ENCODE assay signal across 19 cellular contexts in the genomic region with DNA sequence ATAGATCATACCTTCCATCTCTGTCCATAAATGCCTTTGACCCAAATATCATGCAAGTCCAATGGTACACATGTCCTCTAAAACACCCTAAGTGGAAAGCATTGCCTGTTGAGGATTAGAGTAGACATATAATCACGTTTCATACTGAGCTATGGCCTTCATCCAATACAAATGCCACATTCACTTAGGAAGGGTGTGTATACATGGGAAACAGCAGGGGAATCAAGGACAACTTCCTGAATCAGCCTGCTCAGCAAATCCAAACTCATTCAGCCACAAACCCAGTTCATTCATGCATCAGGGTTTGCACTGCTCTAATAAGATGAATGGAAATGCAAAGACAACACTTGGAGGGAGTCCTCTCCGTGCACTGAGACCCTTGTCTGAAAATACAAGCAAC.
DNase-seq lines count a peak whose midpoint lies in the region; ATAC-seq and TF ChIP-seq lines count a peak whose summit lies in the region.
"Had no signal": no experiment of that assay in that cellular context is flagged by ENCODE, and none has a peak within 500 bp of the region (broad histone marks: within the 10 kb centered on the region; RNA-seq: fewer than 3 reads in every experiment).

No MANE protein-coding gene starts in this region.

- DNase-seq in NCI-H446 treated with DMSO at 0.1 percent for 48 hours (lab: John Stamatoyannopoulos, UW), result peak; percentile 47
- DNase-seq in esophagus muscularis mucosa (ENCODE audit: extremely low spot score), result no peak
- peak; percentile 40 for DNase-seq in smooth muscle cell of the brain vasculature (ENCODE audit: low read depth, low spot score)
- DNase-seq in GF-D8 (lab: John Stamatoyannopoulos, UW), result no peak
- DNase-seq: activated CD4-positive, alpha-beta T cell treated with anti-CD3 and anti-CD28 coated beads, Interleukin-2, amount 50 U/mL, for 4 hours; activated T-cell treated with anti-CD3 and anti-CD28 coated beads, Interleukin-2, amount 50 U/mL, for 48 hours; cortex of kidney; DMS53; H9; Kasumi-1; left ventricle myocardium superior; NK-92 treated with Interleukin-12 subunit alpha and Interleukin-12 subunit beta, amount 100 ng/mL, for 24 hours had no signal

- CTCF ChIA-PET in HEK293 (lab: Yijun Ruan, JAX), result interaction anchor here (1.8 kb wide), 1 partner anchor 354 kb away, joined by 5 read pairs; no protein-coding TSS in a partner anchor

- H3K9me3 ChIP-seq in HEK293 (ENCODE audit: control insufficient read depth, insufficient read depth, low read depth, low read length), result no peaks in the 10 kb centered on the region
- no peaks in the 10 kb centered on the region for H3K9me3 ChIP-seq in esophagus muscularis mucosa
- H3K9me3 ChIP-seq: BLaER1 treated with 17β-estradiol and CSF1 and Interleukin-3, amounts not matched to agents 10 nM and 100 nM; gastrocnemius medialis; thoracic aorta had no signal

- no peak for TF ChIP-seq CTCF in HEK293 (tag by site-specific recombination; IDR thresholded peaks at IDR 0.05)
- TF ChIP-seq CTCF in esophagus muscularis mucosa (IDR thresholded peaks at IDR 0.05), result no peak

- POLR2A ChIA-PET in HEK293 (lab: Yijun Ruan, JAX), result no interaction called here

- H3K4me1 ChIP-seq in HEK293 (ENCODE audit: control insufficient read depth, insufficient read depth, low read length), result peaks cover 45% of the 10 kb centered on the region
- H3K4me1 ChIP-seq in esophagus muscularis mucosa, result peaks cover 5 to 80% (median 70%) of the 10 kb centered on the region in 4 donors

- H3K27ac ChIP-seq in HEK293 (ENCODE audit: extremely low read depth, low read depth, low read length) (peak overlapping the region; percentile 53), esophagus muscularis mucosa (replicated peaks in 1 of 4) (peak overlapping the region in 3 of 4 donors; percentile 32 to 79 (median 74))
- H3K27ac ChIP-seq: BLaER1 treated with 17β-estradiol and CSF1 and Interleukin-3, amounts not matched to agents 10 nM and 100 nM had no signal

- H3K4me3 ChIP-seq in HEK293 (ENCODE audit: low read depth, low read length), result no peak overlapping the region
- no peak overlapping the region for H3K4me3 ChIP-seq in esophagus muscularis mucosa
- H3K4me3 ChIP-seq: BLaER1 treated with 17β-estradiol and CSF1 and Interleukin-3, amounts not matched to agents 10 nM and 100 nM; gastrocnemius medialis; thoracic aorta had no signal

- ATAC-seq in GM18511 (IDR thresholded peaks at IDR 0.05; ENCODE audit: unreplicated experiment), result no peak
- no peak for ATAC-seq in activated CD4-positive, CD25-positive, alpha-beta regulatory T cell treated with anti-CD3 and anti-CD28 coated beads, Interleukin-2, amount 50 U/mL, for 24 hours
- ATAC-seq: activated naive CD4-positive, alpha-beta T cell treated with anti-CD3 and anti-CD28 coated beads, Interleukin-2, amount 50 U/mL, for 72 hours had no signal

- H3K36me3 ChIP-seq in HEK293 (ENCODE audit: control insufficient read depth in 2 of 2, insufficient read depth in 1 of 2, low read length in 2 of 2), result no peaks in the 10 kb centered on the region
- no peaks in the 10 kb centered on the region for H3K36me3 ChIP-seq in esophagus muscularis mucosa
- H3K36me3 ChIP-seq: BLaER1 treated with 17β-estradiol and CSF1 and Interleukin-3, amounts not matched to agents 10 nM and 100 nM; gastrocnemius medialis; thoracic aorta had no signal

- intact Hi-C loops in esophagus muscularis mucosa (cut with DNase I), result no loop called here

- 33% methylated on average over 2 of the region's 2 CpGs for WGBS in esophagus muscularis mucosa

- no peaks in the 10 kb centered on the region for H3K27me3 ChIP-seq in esophagus muscularis mucosa
- H3K27me3 ChIP-seq: BLaER1 treated with 17β-estradiol and CSF1 and Interleukin-3, amounts not matched to agents 10 nM and 100 nM; gastrocnemius medialis had no signal

- no peak for TF ChIP-seq POLR2A in esophagus muscularis mucosa (IDR thresholded peaks at IDR 0.05; ENCODE audit: low read depth)

- no peak for TF ChIP-seq EP300 in esophagus muscularis mucosa (IDR thresholded peaks at IDR 0.05)

TF ChIP-seq in HEK293, 187 proteins besides CTCF, POLR2A, EP300 and RAD21 (continues in another document):
- peak; percentile 54; the same call in 1 of the 2 replicates for TF ChIP-seq ZBTB44 (tag by site-specific recombination; IDR thresholded peaks at IDR 0.05)
- TF ChIP-seq ZNF202 (tag by site-specific recombination; IDR thresholded peaks at IDR 0.05; ENCODE audit: borderline replicate concordance), result no peak
- peak; percentile 70; the same call in 1 of the 2 replicates for TF ChIP-seq KLF1 (tag by site-specific recombination; IDR thresholded peaks at IDR 0.05)
- TF ChIP-seq HOXC10 (CRISPR knock-in tag; IDR thresholded peaks at IDR 0.05), result no peak
- peak; percentile 81 for TF ChIP-seq ZIC2 (tag by site-specific recombination; IDR thresholded peaks at IDR 0.05)
- TF ChIP-seq ZBTB11 (tag by site-specific recombination; conservative IDR thresholded peaks at IDR 0.05; ENCODE audit: low read depth), result no peak
- peak; percentile 53; the same call in 1 of the 2 replicates for TF ChIP-seq GLI2 (tag by site-specific recombination; IDR thresholded peaks at IDR 0.05; ENCODE audit: borderline replicate concordance, low read depth)
- TF ChIP-seq ZBTB49 (tag by site-specific recombination; IDR thresholded peaks at IDR 0.05; ENCODE audit: low read depth), result no peak
- 0 out of 2 replicates have a peak, but pooled peaks have one; percentile 12 for TF ChIP-seq ZBTB8A (tag by site-specific recombination; IDR thresholded peaks at IDR 0.05)
- no peak for TF ChIP-seq ZNF677 (tag by site-specific recombination; IDR thresholded peaks at IDR 0.05)
- no peak for TF ChIP-seq SCRT2 (tag by site-specific recombination; IDR thresholded peaks at IDR 0.05)
- TF ChIP-seq ZNF302 (tag by site-specific recombination; IDR thresholded peaks at IDR 0.05; ENCODE audit: low read depth), result no peak
- no peak for TF ChIP-seq ZNF157 (tag by site-specific recombination; IDR thresholded peaks at IDR 0.05)
- TF ChIP-seq OVOL3 (tag by site-specific recombination; IDR thresholded peaks at IDR 0.05), result peak; percentile 41; the same call in 1 of the 2 replicates
- TF ChIP-seq ZNF560 (tag by site-specific recombination; IDR thresholded peaks at IDR 0.05; ENCODE audit: borderline replicate concordance), result no peak
- no peak for TF ChIP-seq ZNF311 (tag by site-specific recombination; IDR thresholded peaks at IDR 0.05; ENCODE audit: borderline replicate concordance)
- TF ChIP-seq SCRT1 (tag by site-specific recombination; IDR thresholded peaks at IDR 0.05; ENCODE audit: borderline replicate concordance), result peak; percentile 84
- no peak for TF ChIP-seq SP7 (tag by site-specific recombination; IDR thresholded peaks at IDR 0.05)

Comparison
In these comparisons a context has a peak if more than half of its experiments do, and no peak if none do; other contexts are left out.
1. DNase-seq: peak in NCI-H446 treated with DMSO at 0.1 percent for 48 hours (single experiment) and smooth muscle cell of the brain vasculature (single experiment); none in esophagus muscularis mucosa (single experiment) and GF-D8 (single experiment).